2 cellular contexts compared by ENCODE assay signal in genomic region chr11:73345481-73346147, GRCh38.
TF ChIP-seq lines count a peak whose summit lies in the region.

No MANE protein-coding gene starts in this region.

TF ChIP-seq in IMR-90, 13 proteins besides CTCF, POLR2A, EP300 and RAD21:
- TF ChIP-seq USF2 (IDR thresholded peaks at IDR 0.05; ENCODE audit: low read depth, low read length) (no peak), BHLHE40 (IDR thresholded peaks at IDR 0.05; ENCODE audit: low read depth, low read length) (no peak), CHD1 (IDR thresholded peaks at IDR 0.05; ENCODE audit: low read depth, low read length) (no peak), MAZ (IDR thresholded peaks at IDR 0.05; ENCODE audit: borderline replicate concordance, low read depth, low read length) (no peak)

TF ChIP-seq in GM12891, 5 proteins besides CTCF, POLR2A, EP300 and RAD21:
- no peak for TF ChIP-seq POU2F2 (IDR thresholded peaks at IDR 0.05; ENCODE audit: low read depth, low read length)
- TF ChIP-seq PAX5 (IDR thresholded peaks at IDR 0.05; ENCODE audit: insufficient read depth, low read length, severe bottlenecking): no peak
- TF ChIP-seq TAF1 (IDR thresholded peaks at IDR 0.05; ENCODE audit: low read depth, low read length): no peak
- no peak for TF ChIP-seq POLR2AphosphoS5 (IDR thresholded peaks at IDR 0.05; ENCODE audit: low read depth, low read length)
- TF ChIP-seq SPI1 (IDR thresholded peaks at IDR 0.05; ENCODE audit: low read depth, low read length): no peak
